ENCODE assay signal across 35 cellular contexts in genomic region chr3:64064804-64065203, GRCh38.
"Had no signal": no experiment of that assay in that cellular context is flagged by ENCODE, and none has a peak within 500 bp of the region (broad histone marks: within the 10 kb centered on the region; RNA-seq: fewer than 3 reads in every experiment).

No MANE protein-coding gene starts in this region.

- H3K9me3 ChIP-seq: MG63 had no signal

- H3K36me3 ChIP-seq: MG63 had no signal

- DNase-seq: Karpas-422, Kasumi-1, MG63, MM.1S, MV-4-11, NCI-H1048, NCI-H1092, NCI-H1092 treated with DMSO at 0.1 percent for 48 hours, NCI-H1105, NCI-H1105 treated with DMSO at 0.1 percent for 48 hours, NCI-H1417, NCI-H1417 treated with DMSO at 0.1 percent for 48 hours, NCI-H1436, NCI-H1436 treated with DMSO at 0.1 percent for 48 hours, NCI-H146, NCI-H1694, NCI-H1694 treated with DMSO at 0.1 percent for 48 hours, NCI-H187, NCI-H187 treated with DMSO at 0.1 percent for 48 hours, NCI-H1930, NCI-H2029, NCI-H2029 treated with DMSO at 0.1 percent for 48 hours, NCI-H2081, NCI-H2081 treated with DMSO at 0.1 percent for 48 hours, NCI-H2107, NCI-H2171, NCI-H2171 treated with DMSO at 0.1 percent for 48 hours, NCI-H2227 treated with DMSO at 0.1 percent for 48 hours, NCI-H226, NCI-H345, NCI-H446, NCI-H446 treated with DMSO at 0.1 percent for 48 hours, NCI-H510A, NCI-H510A treated with DMSO at 0.1 percent for 48 hours, NCI-H524 had no signal

- H3K4me3 ChIP-seq: MG63 had no signal

- H3K27me3 ChIP-seq: MG63 had no signal
